ENCODE assay signal across 9 cellular contexts in genomic region chr1:29698033-29698432, GRCh38.
DNase-seq lines count a peak whose midpoint lies in the region; ATAC-seq and TF ChIP-seq lines count a peak whose summit lies in the region.
"Had no signal": no experiment of that assay in that cellular context is flagged by ENCODE, and none has a peak within 500 bp of the region (broad histone marks: within the 10 kb centered on the region; RNA-seq: fewer than 3 reads in every experiment).

No MANE protein-coding gene starts in this region.

- 25 to 56% methylated on average over 7 of the region's 7 CpGs for WGBS in sigmoid colon, 2 donors

- TF ChIP-seq EP300 in sigmoid colon (IDR thresholded peaks at IDR 0.05): no peak

- ATAC-seq in activated CD4-positive, CD25-positive, alpha-beta regulatory T cell treated with anti-CD3 and anti-CD28 coated beads, Interleukin-2, amount 50 U/mL, for 24 hours: no peak
- no peak for ATAC-seq in HG02852 (IDR thresholded peaks at IDR 0.05; ENCODE audit: unreplicated experiment)

- H3K36me3 ChIP-seq in kidney epithelial cell (ENCODE audit: control insufficient read depth, insufficient read depth, low read length) (no peaks in the 10 kb centered on the region), sigmoid colon (no peaks in the 10 kb centered on the region)

- no peak for TF ChIP-seq POLR2A in sigmoid colon (IDR thresholded peaks at IDR 0.05)

- TF ChIP-seq CTCF in C4-2B (conservative IDR thresholded peaks at IDR 0.05) (peak; percentile 57), VCaP (conservative IDR thresholded peaks at IDR 0.05) (peak; percentile 52), kidney epithelial cell (IDR thresholded peaks at IDR 0.05; ENCODE audit: insufficient read depth, low read length, poor library complexity, severe bottlenecking) (peak; percentile 67), sigmoid colon (IDR thresholded peaks at IDR 0.05) (no peak)

- H3K27me3 ChIP-seq in kidney epithelial cell (ENCODE audit: control insufficient read depth, insufficient read depth, low read length) (no peaks in the 10 kb centered on the region), sigmoid colon (peaks cover 0 to 29% (median 16%) of the 10 kb centered on the region in 3 donors)

- intact Hi-C loops in sigmoid colon (cut with DNase I): no loop called here

- H3K4me3 ChIP-seq in kidney epithelial cell (ENCODE audit: low read depth, low read length) (no peak overlapping the region), sigmoid colon (no peak overlapping the region)
- H3K4me3 ChIP-seq: psoas muscle had no signal

- H3K27ac ChIP-seq in C4-2B (no peak overlapping the region), VCaP (no peak overlapping the region), sigmoid colon (no peak overlapping the region)
- H3K27ac ChIP-seq: psoas muscle had no signal

- no peaks in the 10 kb centered on the region for H3K9me3 ChIP-seq in sigmoid colon
- H3K9me3 ChIP-seq: psoas muscle had no signal

- no peaks in the 10 kb centered on the region for H3K4me1 ChIP-seq in sigmoid colon
- H3K4me1 ChIP-seq: psoas muscle had no signal

- DNase-seq in HK-2 (ENCODE audit: unreplicated experiment) (peak; percentile 38), kidney epithelial cell (ENCODE audit: low read depth) (no peak), sigmoid colon (no peak), DMS153 (lab: John Stamatoyannopoulos, UW) (no peak)

Comparison
In these comparisons a context has a peak if more than half of its experiments do, and no peak if none do; other contexts are left out.
1. CTCF ChIP-seq: peak in C4-2B (single experiment), VCaP (single experiment) and kidney epithelial cell (single experiment); none in sigmoid colon (0 of 4).